Comparison of ENCODE assay signal across 18 cellular contexts in the genomic region with DNA sequence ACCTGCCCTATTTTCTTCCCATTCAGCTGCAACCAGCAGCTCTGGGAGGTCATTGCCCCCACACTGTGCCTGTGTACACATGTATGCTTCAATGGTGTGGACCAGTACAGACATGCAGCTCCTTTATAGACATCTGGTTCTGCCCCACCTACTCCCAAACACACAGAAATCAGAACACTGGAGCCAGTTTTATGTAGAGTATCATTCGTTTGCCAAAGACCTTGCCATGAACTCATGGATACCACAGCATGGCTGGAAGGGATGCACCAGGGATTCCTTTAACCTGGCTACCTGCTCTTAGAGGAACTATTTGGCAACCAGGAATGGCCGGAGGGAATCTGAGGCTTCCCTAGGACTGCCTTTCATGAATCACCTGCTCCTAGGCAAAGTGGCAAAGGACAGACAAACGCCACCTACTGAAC.
DNase-seq lines count a peak whose midpoint lies in the region; ATAC-seq, FAIRE-seq and TF ChIP-seq lines count a peak whose summit lies in the region.
"Had no signal": no experiment of that assay in that cellular context is flagged by ENCODE, and none has a peak within 500 bp of the region (broad histone marks: within the 10 kb centered on the region; RNA-seq: fewer than 3 reads in every experiment).

No MANE protein-coding gene starts in this region.

- H3K4me3 ChIP-seq in A549: no peak overlapping the region
- no peak overlapping the region for H3K4me3 ChIP-seq in parathyroid adenoma (ENCODE audit: low read depth, low read length)

- H3K4me1 ChIP-seq in A549 (peaks cover 53% of the 10 kb centered on the region), parathyroid adenoma (peaks cover 91% of the 10 kb centered on the region)

- FAIRE-seq in A549 (lab: Jason Lieb, UNC): no peak
- FAIRE-seq: colon had no signal

- no peak overlapping the region for H2AFZ ChIP-seq in parathyroid adenoma

- no peak overlapping the region for H3K9ac ChIP-seq in parathyroid adenoma

- no peak for TF ChIP-seq EP300 in A549 (IDR thresholded peaks at IDR 0.05)

- H3K4me2 ChIP-seq in A549: no peak overlapping the region
- no peak overlapping the region for H3K4me2 ChIP-seq in parathyroid adenoma (ENCODE audit: low read length)

- DNase-seq in A549 (ENCODE audit: low read depth in 1 of 2, low spot score in 1 of 2) (no peak), NCI-H1694 (lab: John Stamatoyannopoulos, UW) (peak; percentile 28), NCI-H1930 (lab: John Stamatoyannopoulos, UW) (no peak)
- DNase-seq: activated CD4-positive, alpha-beta T cell treated with anti-CD3 and anti-CD28 coated beads, Interleukin-2, amount 50 U/mL, for 4 hours; activated naive CD4-positive, alpha-beta T cell treated with anti-CD3 and anti-CD28 coated beads for 36 hours; aorta; CD8-positive, alpha-beta T cell; mesenchymal stem cell; NCI-H187; stimulated activated CD4-positive, alpha-beta T cell treated with anti-CD3 and anti-CD28 coated beads, Interleukin-15, amount 100 ng/mL, for 24 hours; stimulated activated naive B cell treated with anti-CD40 and anti-IgM and Interleukin-4, amounts not matched to agents 10 μg/mL and 1 μg/mL and 100 μg/mL, for 72 hours had no signal

- WGBS in A549 (ENCODE audit: missing lambda C conversion rate): 82% methylated on average over 3 of the region's 3 CpGs

- TF ChIP-seq POLR2A in A549 (IDR thresholded peaks at IDR 0.05; ENCODE audit: low read length): no peak

- no peak for TF ChIP-seq RAD21 in A549 (conservative IDR thresholded peaks at IDR 0.05 in 1 of 2, IDR thresholded peaks at IDR 0.05 in 1 of 2)

- ATAC-seq in A549 (no peak), esophagus mucosa (peak; percentile 70), GM21717 (IDR thresholded peaks at IDR 0.05; ENCODE audit: unreplicated experiment) (no peak), GM21529 (IDR thresholded peaks at IDR 0.05; ENCODE audit: unreplicated experiment) (no peak), HG03342 (IDR thresholded peaks at IDR 0.05; ENCODE audit: unreplicated experiment) (no peak)
- ATAC-seq: CD8-positive, alpha-beta T cell; Panc1; stimulated activated naive B cell treated with anti-CD40 and anti-IgM and Interleukin-4, amounts not matched to agents 10 μg/mL and 1 μg/mL and 100 μg/mL, for 72 hours had no signal

- H3K27me3 ChIP-seq in parathyroid adenoma (ENCODE audit: control insufficient read depth, insufficient read depth, low read length): no peaks in the 10 kb centered on the region

- peaks cover 54% of the 10 kb centered on the region for H3K79me2 ChIP-seq in parathyroid adenoma

- H3K9me3 ChIP-seq in A549 (no peaks in the 10 kb centered on the region), parathyroid adenoma (ENCODE audit: control insufficient read depth, low read length) (no peaks in the 10 kb centered on the region)

- H3K36me3 ChIP-seq in parathyroid adenoma (ENCODE audit: control insufficient read depth, insufficient read depth, low read length): no peaks in the 10 kb centered on the region

- POLR2A ChIA-PET in A549 (lab: Yijun Ruan, JAX): no interaction called here

- CTCF ChIA-PET in A549 (lab: Yijun Ruan, JAX): interaction anchor here (0.6 to 1.3 kb wide), 2 partner anchors 56 to 67 kb away, joined by 3 to 4 read pairs; no protein-coding TSS in a partner anchor

- TF ChIP-seq CTCF in A549 (IDR thresholded peaks at IDR 0.05) (no peak), parathyroid adenoma (IDR thresholded peaks at IDR 0.05) (no peak)

- H3K27ac ChIP-seq in A549 (peak overlapping the region; percentile 11 to 53; a peak in 2 of 6 replicates), parathyroid adenoma (peak overlapping the region; percentile 99)

TF ChIP-seq in A549, 52 proteins besides CTCF, POLR2A, EP300 and RAD21:
- no peak for TF ChIP-seq BHLHE40 (IDR thresholded peaks at IDR 0.05; ENCODE audit: low read depth, low read length)
- TF ChIP-seq, protein P1, sequence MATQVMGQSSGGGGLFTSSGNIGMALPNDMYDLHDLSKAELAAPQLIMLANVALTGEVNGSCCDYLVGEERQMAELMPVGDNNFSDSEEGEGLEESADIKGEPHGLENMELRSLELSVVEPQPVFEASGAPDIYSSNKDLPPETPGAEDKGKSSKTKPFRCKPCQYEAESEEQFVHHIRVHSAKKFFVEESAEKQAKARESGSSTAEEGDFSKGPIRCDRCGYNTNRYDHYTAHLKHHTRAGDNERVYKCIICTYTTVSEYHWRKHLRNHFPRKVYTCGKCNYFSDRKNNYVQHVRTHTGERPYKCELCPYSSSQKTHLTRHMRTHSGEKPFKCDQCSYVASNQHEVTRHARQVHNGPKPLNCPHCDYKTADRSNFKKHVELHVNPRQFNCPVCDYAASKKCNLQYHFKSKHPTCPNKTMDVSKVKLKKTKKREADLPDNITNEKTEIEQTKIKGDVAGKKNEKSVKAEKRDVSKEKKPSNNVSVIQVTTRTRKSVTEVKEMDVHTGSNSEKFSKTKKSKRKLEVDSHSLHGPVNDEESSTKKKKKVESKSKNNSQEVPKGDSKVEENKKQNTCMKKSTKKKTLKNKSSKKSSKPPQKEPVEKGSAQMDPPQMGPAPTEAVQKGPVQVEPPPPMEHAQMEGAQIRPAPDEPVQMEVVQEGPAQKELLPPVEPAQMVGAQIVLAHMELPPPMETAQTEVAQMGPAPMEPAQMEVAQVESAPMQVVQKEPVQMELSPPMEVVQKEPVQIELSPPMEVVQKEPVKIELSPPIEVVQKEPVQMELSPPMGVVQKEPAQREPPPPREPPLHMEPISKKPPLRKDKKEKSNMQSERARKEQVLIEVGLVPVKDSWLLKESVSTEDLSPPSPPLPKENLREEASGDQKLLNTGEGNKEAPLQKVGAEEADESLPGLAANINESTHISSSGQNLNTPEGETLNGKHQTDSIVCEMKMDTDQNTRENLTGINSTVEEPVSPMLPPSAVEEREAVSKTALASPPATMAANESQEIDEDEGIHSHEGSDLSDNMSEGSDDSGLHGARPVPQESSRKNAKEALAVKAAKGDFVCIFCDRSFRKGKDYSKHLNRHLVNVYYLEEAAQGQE (IDR thresholded peaks at IDR 0.05): no peak
- no peak for TF ChIP-seq SMC3 (IDR thresholded peaks at IDR 0.05)
- TF ChIP-seq, protein P2, sequence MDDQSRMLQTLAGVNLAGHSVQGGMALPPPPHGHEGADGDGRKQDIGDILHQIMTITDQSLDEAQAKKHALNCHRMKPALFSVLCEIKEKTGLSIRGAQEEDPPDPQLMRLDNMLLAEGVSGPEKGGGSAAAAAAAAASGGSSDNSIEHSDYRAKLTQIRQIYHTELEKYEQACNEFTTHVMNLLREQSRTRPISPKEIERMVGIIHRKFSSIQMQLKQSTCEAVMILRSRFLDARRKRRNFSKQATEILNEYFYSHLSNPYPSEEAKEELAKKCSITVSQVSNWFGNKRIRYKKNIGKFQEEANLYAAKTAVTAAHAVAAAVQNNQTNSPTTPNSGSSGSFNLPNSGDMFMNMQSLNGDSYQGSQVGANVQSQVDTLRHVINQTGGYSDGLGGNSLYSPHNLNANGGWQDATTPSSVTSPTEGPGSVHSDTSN (IDR thresholded peaks at IDR 0.05): no peak
